1 cellular context compared by ENCODE assay signal in the genomic region with DNA sequence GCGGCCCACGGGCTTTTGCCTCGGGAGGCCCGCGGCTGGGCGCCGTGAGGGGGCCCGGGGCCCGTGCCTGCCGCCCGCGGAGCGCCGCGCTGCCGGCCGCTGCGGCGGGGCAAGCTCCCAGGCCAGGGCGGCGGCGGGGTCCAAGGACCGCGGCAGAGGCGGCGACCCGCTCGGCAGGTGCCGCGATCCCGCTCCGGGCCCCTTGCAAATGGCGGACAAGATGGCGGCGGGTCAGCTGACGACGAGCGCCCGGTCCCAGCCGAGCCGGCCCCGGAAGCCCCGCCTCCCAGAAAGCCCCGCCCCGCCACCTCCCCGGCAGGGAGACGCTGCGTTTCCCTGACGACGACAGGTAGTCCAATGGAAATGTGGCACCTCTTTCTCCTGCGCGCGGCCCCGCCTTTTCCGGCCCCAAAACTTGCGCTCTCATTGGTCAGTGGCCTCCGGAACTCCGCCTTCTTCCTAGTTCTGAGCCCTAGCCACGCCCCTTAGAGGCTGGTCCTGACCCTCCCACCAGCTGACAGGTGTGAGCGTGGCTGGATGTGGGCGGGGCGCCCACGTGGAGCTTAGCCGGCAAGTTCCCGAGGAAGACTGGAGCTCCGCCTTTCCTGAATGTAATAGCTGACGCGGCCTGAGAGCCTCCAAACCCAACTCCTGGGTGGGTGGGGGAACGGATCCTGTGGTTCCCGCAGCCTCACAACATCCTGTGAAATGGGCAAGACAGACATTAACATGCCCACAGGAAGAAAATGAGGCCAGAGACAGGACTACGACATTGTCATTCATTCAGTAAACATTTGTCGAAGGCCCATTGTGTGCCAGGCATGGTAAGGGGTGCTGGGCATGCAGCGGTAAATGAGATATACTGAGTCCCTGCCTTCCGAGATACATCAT.
TF ChIP-seq lines count a peak whose summit lies in the region.

A gene (minus strand): TSS at position 228 of the 891 bp plus-strand sequence. CDS start 232 bp downstream, outside the sequence.

TF ChIP-seq in HEK293, 187 proteins besides CTCF, POLR2A, EP300 and RAD21 (continued from another document and continues in another):
- no peak for TF ChIP-seq ZNF114 (tag by site-specific recombination; IDR thresholded peaks at IDR 0.05)
- TF ChIP-seq ZNF560 (tag by site-specific recombination; IDR thresholded peaks at IDR 0.05; ENCODE audit: borderline replicate concordance): no peak
- TF ChIP-seq KLF7 (tag by site-specific recombination; IDR thresholded peaks at IDR 0.05; ENCODE audit: borderline replicate concordance): no peak
- TF ChIP-seq ZNF214 (tag by site-specific recombination; IDR thresholded peaks at IDR 0.05; ENCODE audit: borderline replicate concordance): no peak
- TF ChIP-seq ZSCAN16 (tag by site-specific recombination; IDR thresholded peaks at IDR 0.05): no peak
- TF ChIP-seq IKZF3 (tag by site-specific recombination; IDR thresholded peaks at IDR 0.05): peak; percentile 49
- no peak for TF ChIP-seq ZNF610 (tag by site-specific recombination; IDR thresholded peaks at IDR 0.05; ENCODE audit: borderline replicate concordance)
- peak; percentile 27; the same call in 1 of the 2 replicates for TF ChIP-seq SCRT1 (tag by site-specific recombination; IDR thresholded peaks at IDR 0.05; ENCODE audit: borderline replicate concordance)
- TF ChIP-seq, protein P1, sequence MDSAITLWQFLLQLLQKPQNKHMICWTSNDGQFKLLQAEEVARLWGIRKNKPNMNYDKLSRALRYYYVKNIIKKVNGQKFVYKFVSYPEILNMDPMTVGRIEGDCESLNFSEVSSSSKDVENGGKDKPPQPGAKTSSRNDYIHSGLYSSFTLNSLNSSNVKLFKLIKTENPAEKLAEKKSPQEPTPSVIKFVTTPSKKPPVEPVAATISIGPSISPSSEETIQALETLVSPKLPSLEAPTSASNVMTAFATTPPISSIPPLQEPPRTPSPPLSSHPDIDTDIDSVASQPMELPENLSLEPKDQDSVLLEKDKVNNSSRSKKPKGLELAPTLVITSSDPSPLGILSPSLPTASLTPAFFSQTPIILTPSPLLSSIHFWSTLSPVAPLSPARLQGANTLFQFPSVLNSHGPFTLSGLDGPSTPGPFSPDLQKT (IDR thresholded peaks at IDR 0.05; ENCODE audit: borderline replicate concordance, low read depth, low read length): peak; percentile 49; the same call in 1 of the 2 replicates
- TF ChIP-seq ZXDB (tag by site-specific recombination; IDR thresholded peaks at IDR 0.05): no peak
- TF ChIP-seq ZNF549 (tag by site-specific recombination; IDR thresholded peaks at IDR 0.05): no peak
- TF ChIP-seq, protein P2, sequence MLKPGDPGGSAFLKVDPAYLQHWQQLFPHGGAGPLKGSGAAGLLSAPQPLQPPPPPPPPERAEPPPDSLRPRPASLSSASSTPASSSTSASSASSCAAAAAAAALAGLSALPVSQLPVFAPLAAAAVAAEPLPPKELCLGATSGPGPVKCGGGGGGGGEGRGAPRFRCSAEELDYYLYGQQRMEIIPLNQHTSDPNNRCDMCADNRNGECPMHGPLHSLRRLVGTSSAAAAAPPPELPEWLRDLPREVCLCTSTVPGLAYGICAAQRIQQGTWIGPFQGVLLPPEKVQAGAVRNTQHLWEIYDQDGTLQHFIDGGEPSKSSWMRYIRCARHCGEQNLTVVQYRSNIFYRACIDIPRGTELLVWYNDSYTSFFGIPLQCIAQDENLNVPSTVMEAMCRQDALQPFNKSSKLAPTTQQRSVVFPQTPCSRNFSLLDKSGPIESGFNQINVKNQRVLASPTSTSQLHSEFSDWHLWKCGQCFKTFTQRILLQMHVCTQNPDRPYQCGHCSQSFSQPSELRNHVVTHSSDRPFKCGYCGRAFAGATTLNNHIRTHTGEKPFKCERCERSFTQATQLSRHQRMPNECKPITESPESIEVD (tag by site-specific recombination; IDR thresholded peaks at IDR 0.05): no peak
- TF ChIP-seq, protein P3, sequence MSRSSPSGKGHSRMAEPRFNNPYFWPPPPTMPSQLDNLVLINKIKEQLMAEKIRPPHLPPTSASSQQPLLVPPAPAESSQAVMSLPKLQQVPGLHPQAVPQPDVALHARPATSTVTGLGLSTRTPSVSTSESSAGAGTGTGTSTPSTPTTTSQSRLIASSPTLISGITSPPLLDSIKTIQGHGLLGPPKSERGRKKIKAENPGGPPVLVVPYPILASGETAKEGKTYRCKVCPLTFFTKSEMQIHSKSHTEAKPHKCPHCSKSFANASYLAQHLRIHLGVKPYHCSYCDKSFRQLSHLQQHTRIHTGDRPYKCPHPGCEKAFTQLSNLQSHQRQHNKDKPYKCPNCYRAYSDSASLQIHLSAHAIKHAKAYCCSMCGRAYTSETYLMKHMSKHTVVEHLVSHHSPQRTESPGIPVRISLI (tag by site-specific recombination; IDR thresholded peaks at IDR 0.05): no peak
- no peak for TF ChIP-seq ZNF747 (tag by site-specific recombination; IDR thresholded peaks at IDR 0.05)
- TF ChIP-seq ZNF248 (tag by site-specific recombination; IDR thresholded peaks at IDR 0.05): no peak
- no peak for TF ChIP-seq ZNF391 (tag by site-specific recombination; IDR thresholded peaks at IDR 0.05; ENCODE audit: borderline replicate concordance, low read depth)
- TF ChIP-seq HOXD13 (CRISPR knock-in tag; IDR thresholded peaks at IDR 0.05; ENCODE audit: borderline replicate concordance): no peak
- TF ChIP-seq ZNF211 (tag by site-specific recombination; IDR thresholded peaks at IDR 0.05; ENCODE audit: low read depth): no peak
- TF ChIP-seq ZNF571 (tag by site-specific recombination; IDR thresholded peaks at IDR 0.05): no peak
- TF ChIP-seq ZNF654 (tag by site-specific recombination; IDR thresholded peaks at IDR 0.05; ENCODE audit: low read depth): no peak
- TF ChIP-seq ZNF677 (tag by site-specific recombination; IDR thresholded peaks at IDR 0.05): no peak
- no peak for TF ChIP-seq ZNF266 (tag by site-specific recombination; IDR thresholded peaks at IDR 0.05; ENCODE audit: low read depth)
- TF ChIP-seq, protein P4, sequence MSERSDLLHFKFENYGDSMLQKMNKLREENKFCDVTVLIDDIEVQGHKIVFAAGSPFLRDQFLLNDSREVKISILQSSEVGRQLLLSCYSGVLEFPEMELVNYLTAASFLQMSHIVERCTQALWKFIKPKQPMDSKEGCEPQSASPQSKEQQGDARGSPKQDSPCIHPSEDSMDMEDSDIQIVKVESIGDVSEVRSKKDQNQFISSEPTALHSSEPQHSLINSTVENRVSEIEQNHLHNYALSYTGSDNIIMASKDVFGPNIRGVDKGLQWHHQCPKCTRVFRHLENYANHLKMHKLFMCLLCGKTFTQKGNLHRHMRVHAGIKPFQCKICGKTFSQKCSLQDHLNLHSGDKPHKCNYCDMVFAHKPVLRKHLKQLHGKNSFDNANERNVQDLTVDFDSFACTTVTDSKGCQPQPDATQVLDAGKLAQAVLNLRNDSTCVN (tag by site-specific recombination; optimal IDR thresholded peaks at IDR 0.05): peak; percentile 45
- TF ChIP-seq ZBTB48 (tag by site-specific recombination; IDR thresholded peaks at IDR 0.05): no peak
- TF ChIP-seq, protein P5, sequence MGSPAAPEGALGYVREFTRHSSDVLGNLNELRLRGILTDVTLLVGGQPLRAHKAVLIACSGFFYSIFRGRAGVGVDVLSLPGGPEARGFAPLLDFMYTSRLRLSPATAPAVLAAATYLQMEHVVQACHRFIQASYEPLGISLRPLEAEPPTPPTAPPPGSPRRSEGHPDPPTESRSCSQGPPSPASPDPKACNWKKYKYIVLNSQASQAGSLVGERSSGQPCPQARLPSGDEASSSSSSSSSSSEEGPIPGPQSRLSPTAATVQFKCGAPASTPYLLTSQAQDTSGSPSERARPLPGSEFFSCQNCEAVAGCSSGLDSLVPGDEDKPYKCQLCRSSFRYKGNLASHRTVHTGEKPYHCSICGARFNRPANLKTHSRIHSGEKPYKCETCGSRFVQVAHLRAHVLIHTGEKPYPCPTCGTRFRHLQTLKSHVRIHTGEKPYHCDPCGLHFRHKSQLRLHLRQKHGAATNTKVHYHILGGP (tag by site-specific recombination; IDR thresholded peaks at IDR 0.05): no peak
- TF ChIP-seq, protein P6, sequence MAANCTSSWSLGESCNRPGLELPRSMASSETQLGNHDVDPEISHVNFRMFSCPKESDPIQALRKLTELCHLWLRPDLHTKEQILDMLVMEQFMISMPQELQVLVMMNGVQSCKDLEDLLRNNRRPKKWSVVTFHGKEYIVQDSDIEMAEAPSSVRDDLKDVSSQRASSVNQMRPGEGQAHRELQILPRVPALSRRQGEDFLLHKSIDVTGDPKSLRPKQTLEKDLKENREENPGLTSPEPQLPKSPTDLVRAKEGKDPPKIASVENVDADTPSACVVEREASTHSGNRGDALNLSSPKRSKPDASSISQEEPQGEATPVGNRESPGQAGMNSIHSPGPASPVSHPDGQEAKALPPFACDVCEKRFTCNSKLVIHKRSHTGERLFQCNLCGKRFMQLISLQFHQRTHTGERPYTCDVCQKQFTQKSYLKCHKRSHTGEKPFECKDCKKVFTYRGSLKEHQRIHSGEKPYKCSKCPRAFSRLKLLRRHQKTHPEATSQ (tag by site-specific recombination; IDR thresholded peaks at IDR 0.05): no peak
- no peak for TF ChIP-seq GLIS2 (tag by site-specific recombination; IDR thresholded peaks at IDR 0.05)
- no peak for TF ChIP-seq GFI1B (tag by site-specific recombination; IDR thresholded peaks at IDR 0.05)
- no peak for TF ChIP-seq ZNF274 (IDR thresholded peaks at IDR 0.05; ENCODE audit: low read length)
- TF ChIP-seq ZNF274 (tag by site-specific recombination; IDR thresholded peaks at IDR 0.05; ENCODE audit: borderline replicate concordance): no peak
- TF ChIP-seq, protein P7, sequence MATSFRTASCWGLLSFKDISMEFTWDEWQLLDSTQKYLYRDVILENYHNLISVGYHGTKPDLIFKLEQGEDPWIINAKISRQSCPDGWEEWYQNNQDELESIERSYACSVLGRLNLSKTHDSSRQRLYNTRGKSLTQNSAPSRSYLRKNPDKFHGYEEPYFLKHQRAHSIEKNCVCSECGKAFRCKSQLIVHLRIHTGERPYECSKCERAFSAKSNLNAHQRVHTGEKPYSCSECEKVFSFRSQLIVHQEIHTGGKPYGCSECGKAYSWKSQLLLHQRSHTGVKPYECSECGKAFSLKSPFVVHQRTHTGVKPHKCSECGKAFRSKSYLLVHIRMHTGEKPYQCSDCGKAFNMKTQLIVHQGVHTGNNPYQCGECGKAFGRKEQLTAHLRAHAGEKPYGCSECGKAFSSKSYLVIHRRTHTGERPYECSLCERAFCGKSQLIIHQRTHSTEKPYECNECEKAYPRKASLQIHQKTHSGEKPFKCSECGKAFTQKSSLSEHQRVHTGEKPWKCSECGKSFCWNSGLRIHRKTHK (tag by site-specific recombination; IDR thresholded peaks at IDR 0.05): no peak
- TF ChIP-seq, protein P8, sequence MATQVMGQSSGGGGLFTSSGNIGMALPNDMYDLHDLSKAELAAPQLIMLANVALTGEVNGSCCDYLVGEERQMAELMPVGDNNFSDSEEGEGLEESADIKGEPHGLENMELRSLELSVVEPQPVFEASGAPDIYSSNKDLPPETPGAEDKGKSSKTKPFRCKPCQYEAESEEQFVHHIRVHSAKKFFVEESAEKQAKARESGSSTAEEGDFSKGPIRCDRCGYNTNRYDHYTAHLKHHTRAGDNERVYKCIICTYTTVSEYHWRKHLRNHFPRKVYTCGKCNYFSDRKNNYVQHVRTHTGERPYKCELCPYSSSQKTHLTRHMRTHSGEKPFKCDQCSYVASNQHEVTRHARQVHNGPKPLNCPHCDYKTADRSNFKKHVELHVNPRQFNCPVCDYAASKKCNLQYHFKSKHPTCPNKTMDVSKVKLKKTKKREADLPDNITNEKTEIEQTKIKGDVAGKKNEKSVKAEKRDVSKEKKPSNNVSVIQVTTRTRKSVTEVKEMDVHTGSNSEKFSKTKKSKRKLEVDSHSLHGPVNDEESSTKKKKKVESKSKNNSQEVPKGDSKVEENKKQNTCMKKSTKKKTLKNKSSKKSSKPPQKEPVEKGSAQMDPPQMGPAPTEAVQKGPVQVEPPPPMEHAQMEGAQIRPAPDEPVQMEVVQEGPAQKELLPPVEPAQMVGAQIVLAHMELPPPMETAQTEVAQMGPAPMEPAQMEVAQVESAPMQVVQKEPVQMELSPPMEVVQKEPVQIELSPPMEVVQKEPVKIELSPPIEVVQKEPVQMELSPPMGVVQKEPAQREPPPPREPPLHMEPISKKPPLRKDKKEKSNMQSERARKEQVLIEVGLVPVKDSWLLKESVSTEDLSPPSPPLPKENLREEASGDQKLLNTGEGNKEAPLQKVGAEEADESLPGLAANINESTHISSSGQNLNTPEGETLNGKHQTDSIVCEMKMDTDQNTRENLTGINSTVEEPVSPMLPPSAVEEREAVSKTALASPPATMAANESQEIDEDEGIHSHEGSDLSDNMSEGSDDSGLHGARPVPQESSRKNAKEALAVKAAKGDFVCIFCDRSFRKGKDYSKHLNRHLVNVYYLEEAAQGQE (tag by site-specific recombination; IDR thresholded peaks at IDR 0.05): no peak
- TF ChIP-seq ZNF16 (tag by site-specific recombination; IDR thresholded peaks at IDR 0.05; ENCODE audit: low read depth): no peak
- TF ChIP-seq SALL2 (tag by site-specific recombination; IDR thresholded peaks at IDR 0.05; ENCODE audit: borderline replicate concordance): no peak
- TF ChIP-seq, protein P9, sequence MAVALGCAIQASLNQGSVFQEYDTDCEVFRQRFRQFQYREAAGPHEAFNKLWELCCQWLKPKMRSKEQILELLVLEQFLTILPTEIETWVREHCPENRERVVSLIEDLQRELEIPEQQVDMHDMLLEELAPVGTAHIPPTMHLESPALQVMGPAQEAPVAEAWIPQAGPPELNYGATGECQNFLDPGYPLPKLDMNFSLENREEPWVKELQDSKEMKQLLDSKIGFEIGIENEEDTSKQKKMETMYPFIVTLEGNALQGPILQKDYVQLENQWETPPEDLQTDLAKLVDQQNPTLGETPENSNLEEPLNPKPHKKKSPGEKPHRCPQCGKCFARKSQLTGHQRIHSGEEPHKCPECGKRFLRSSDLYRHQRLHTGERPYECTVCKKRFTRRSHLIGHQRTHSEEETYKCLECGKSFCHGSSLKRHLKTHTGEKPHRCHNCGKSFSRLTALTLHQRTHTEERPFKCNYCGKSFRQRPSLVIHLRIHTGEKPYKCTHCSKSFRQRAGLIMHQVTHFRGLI (tag by site-specific recombination; IDR thresholded peaks at IDR 0.05): no peak
- TF ChIP-seq KLF9 (tag by site-specific recombination; IDR thresholded peaks at IDR 0.05; ENCODE audit: low read depth): peak; percentile 100
- TF ChIP-seq ZNF791 (tag by site-specific recombination; IDR thresholded peaks at IDR 0.05): no peak
- TF ChIP-seq ZNF394 (tag by site-specific recombination; IDR thresholded peaks at IDR 0.05; ENCODE audit: borderline replicate concordance): no peak; the same call in 1 of the 2 replicates
- no peak for TF ChIP-seq TCF7L2 (IDR thresholded peaks at IDR 0.05; ENCODE audit: borderline replicate concordance, low read depth, low read length)
- no peak for TF ChIP-seq ZNF311 (tag by site-specific recombination; IDR thresholded peaks at IDR 0.05; ENCODE audit: borderline replicate concordance)
- no peak for TF ChIP-seq ZNF132 (tag by site-specific recombination; IDR thresholded peaks at IDR 0.05; ENCODE audit: borderline replicate concordance)
- no peak for TF ChIP-seq ZNF664 (tag by site-specific recombination; IDR thresholded peaks at IDR 0.05)
- no peak; the same call in 1 of the 2 replicates for TF ChIP-seq ZNF76 (tag by site-specific recombination; IDR thresholded peaks at IDR 0.05; ENCODE audit: borderline replicate concordance, low read depth)
- TF ChIP-seq ZBTB1 (tag by site-specific recombination; IDR thresholded peaks at IDR 0.05): no peak
- no peak for TF ChIP-seq ZNF416 (tag by site-specific recombination; IDR thresholded peaks at IDR 0.05)
- TF ChIP-seq ZNF529 (tag by site-specific recombination; IDR thresholded peaks at IDR 0.05; ENCODE audit: insufficient replicate concordance): no peak
- no peak for TF ChIP-seq ZIC2 (tag by site-specific recombination; IDR thresholded peaks at IDR 0.05)
- TF ChIP-seq ZNF548 (tag by site-specific recombination; IDR thresholded peaks at IDR 0.05): no peak
- no peak for TF ChIP-seq ZNF354C (tag by site-specific recombination; IDR thresholded peaks at IDR 0.05; ENCODE audit: borderline replicate concordance, low read depth)
- TF ChIP-seq ZNF423 (tag by site-specific recombination; IDR thresholded peaks at IDR 0.05): no peak
